ENCODE assay signal across 9 cellular contexts in the genomic region with DNA sequence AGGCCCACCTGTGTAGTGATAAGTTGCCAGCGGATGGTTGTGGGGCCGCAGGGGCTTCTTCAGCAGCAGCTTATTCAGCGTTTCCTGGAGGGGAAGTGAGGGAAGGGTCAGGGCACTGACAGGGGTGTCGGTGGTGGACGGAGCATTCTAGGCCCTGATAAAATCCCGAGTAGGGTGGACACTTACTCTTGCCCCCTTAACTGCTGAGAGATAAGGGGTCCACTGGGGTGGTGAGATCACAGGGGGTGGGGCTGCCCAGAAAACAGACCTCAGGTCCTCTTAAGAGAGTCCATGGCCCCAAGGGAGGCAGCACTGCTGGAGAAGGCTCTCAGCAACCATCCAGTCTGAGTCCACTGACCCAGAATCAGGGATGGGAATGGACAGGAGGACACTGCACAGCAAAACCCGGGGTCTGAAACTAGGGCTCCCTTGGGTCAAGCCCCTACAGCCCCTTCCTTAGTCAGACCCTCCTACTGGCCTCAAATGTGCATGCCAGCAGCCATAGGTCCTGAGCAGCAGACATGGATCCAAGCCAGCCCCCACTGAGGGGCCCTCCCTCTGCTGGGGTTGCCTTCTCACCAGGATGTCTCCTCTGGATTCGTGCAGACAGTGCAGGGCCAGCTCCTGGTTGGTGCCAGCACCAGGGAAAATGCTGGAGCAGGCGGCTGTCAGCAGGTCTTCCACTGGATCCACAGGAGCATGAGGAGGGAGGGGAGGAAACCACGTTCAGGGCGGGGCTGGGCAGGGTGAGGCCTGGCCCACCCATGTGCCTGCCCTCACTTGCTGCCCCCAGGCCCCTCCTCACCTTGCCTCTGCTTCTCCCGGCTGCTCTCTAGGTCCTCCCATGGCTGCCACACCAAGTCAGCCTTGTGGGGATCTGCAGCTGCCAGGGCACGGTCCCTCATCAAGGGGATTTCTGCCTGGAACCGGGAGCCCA. TPM values are rescaled to one million over a fixed set of nuclear protein-coding genes. Genes with fewer than 3 reads are reported as not detected.
DNase-seq lines count a peak whose midpoint lies in the region; ATAC-seq, FAIRE-seq and TF ChIP-seq lines count a peak whose summit lies in the region.
"Had no signal": no experiment of that assay in that cellular context is flagged by ENCODE, and none has a peak within 500 bp of the region (broad histone marks: within the 10 kb centered on the region; RNA-seq: fewer than 3 reads in every experiment).

No MANE protein-coding gene starts in this region.

- H3K27me3 Mint-ChIP-seq in natural killer cell treated with Interleukin-12 subunit alpha and Interleukin-12 subunit beta and Interleukin-15 and Interleukin-18, amount 100 ng/mL, for 72 hours, result no peaks in the 10 kb centered on the region

- CTCF ChIA-PET in K562 (lab: Yijun Ruan, JAX; ENCODE audit: low intra/inter-chr PET ratio), result interaction anchor here (0.6 kb wide), 1 partner anchor 309 kb away, joined by 4 read pairs; no protein-coding TSS in a partner anchor

- intact Hi-C loops in K562 (cut with micrococcal nuclease), result no loop called here

- H3K27me3 ChIP-seq in K562 (ENCODE audit: control insufficient read depth in 2 of 2, insufficient read depth in 2 of 2, low read length in 2 of 2) (no peaks in the 10 kb centered on the region), muscle layer of colon (ENCODE audit: control insufficient read depth in 1 of 2, insufficient read depth in 2 of 2, low read length in 2 of 2) (no peaks in the 10 kb centered on the region)

- peak; percentile 62 for DNase-seq in A172 (ENCODE audit: low spot score)
- DNase-seq in HT1080 (ENCODE audit: low read depth), result peak; percentile 23
- peak in 1 of 4 experiments; percentile 33 for DNase-seq in K562 (ENCODE audit: extremely low read depth in 1 of 4, low spot score in 3 of 4)
- DNase-seq in GM03348 (ENCODE audit: low spot score), result no peak
- no peak for DNase-seq in natural killer cell treated with Interleukin-12 subunit alpha and Interleukin-12 subunit beta and Interleukin-15 and Interleukin-18, amount 100 ng/mL, for 72 hours (ENCODE audit: low spot score)
- no peak for DNase-seq in GM13977 (ENCODE audit: low spot score)
- DNase-seq: NCI-H2081 had no signal

- no peak overlapping the region for H3K4me3 Mint-ChIP-seq in natural killer cell treated with Interleukin-12 subunit alpha and Interleukin-12 subunit beta and Interleukin-15 and Interleukin-18, amount 100 ng/mL, for 72 hours

- TF ChIP-seq CTCF in K562 (IDR thresholded peaks at IDR 0.05 in 2 of 3, conservative IDR thresholded peaks at IDR 0.05 in 1 of 3; ENCODE audit: insufficient read depth in 2 of 3, low read depth in 1 of 3, low read length in 3 of 3) (no peak), GM13977 (IDR thresholded peaks at IDR 0.05; ENCODE audit: extremely low read depth, insufficient read depth, missing control alignments) (no peak)

- no peaks in the 10 kb centered on the region for H3K9me3 ChIP-seq in K562 (replicated peaks; ENCODE audit: control insufficient read depth, insufficient read depth, low read depth, low read length)
- no peaks in the 10 kb centered on the region for H3K9me3 ChIP-seq in muscle layer of colon (ENCODE audit: low read length)

- H2AFZ ChIP-seq in K562 (ENCODE audit: low read depth, low read length), result peak overlapping the region; percentile 56; the same call in 1 of the 2 replicates

- peaks cover 97% of the 10 kb centered on the region for H3K36me3 ChIP-seq in K562 (ENCODE audit: control insufficient read depth, insufficient read depth, low read length)
- H3K36me3 ChIP-seq in muscle layer of colon (ENCODE audit: insufficient read depth, low read length), result peaks cover 79% of the 10 kb centered on the region

- WGBS in K562 (ENCODE audit: insufficient coverage, low coverage, missing lambda C conversion rate), result 19% methylated on average over 11 of the region's 14 CpGs

- H3K4me1 ChIP-seq in K562 (replicated peaks in 1 of 2; ENCODE audit: control insufficient read depth in 2 of 2, insufficient read depth in 2 of 2, low read length in 2 of 2), result peaks cover 41% of the 10 kb centered on the region in 2 experiments
- peaks cover 59% of the 10 kb centered on the region for H3K4me1 ChIP-seq in muscle layer of colon (ENCODE audit: insufficient read depth, low read length)

- H3K9me3 Mint-ChIP-seq in natural killer cell treated with Interleukin-12 subunit alpha and Interleukin-12 subunit beta and Interleukin-15 and Interleukin-18, amount 100 ng/mL, for 72 hours, result no peaks in the 10 kb centered on the region

- H3K36me3 Mint-ChIP-seq in natural killer cell treated with Interleukin-12 subunit alpha and Interleukin-12 subunit beta and Interleukin-15 and Interleukin-18, amount 100 ng/mL, for 72 hours, result peaks cover 18% of the 10 kb centered on the region

- H3K9ac ChIP-seq in K562 (ENCODE audit: insufficient read depth in 1 of 2, low read depth in 2 of 2, low read length in 2 of 2), result peak overlapping the region; percentile 38 to 79; a peak in 3 of 4 replicates
- H3K9ac ChIP-seq in muscle layer of colon (ENCODE audit: low read length), result peak overlapping the region; percentile 3

- H3K4me3 ChIP-seq in K562, result no peak overlapping the region
- no peak overlapping the region for H3K4me3 ChIP-seq in muscle layer of colon (ENCODE audit: low read depth in 1 of 2, low read length in 2 of 2)

- peak overlapping the region; percentile 61 for H3K4me2 ChIP-seq in K562 (ENCODE audit: insufficient read depth, low read length)

- H3K9me1 ChIP-seq in K562 (ENCODE audit: control insufficient read depth, insufficient read depth, low read length), result peaks cover 2% of the 10 kb centered on the region

- no peak for TF ChIP-seq EP300 in K562 (IDR thresholded peaks at IDR 0.05; ENCODE audit: low read length)

- H4K20me1 ChIP-seq in K562 (replicated peaks; ENCODE audit: control insufficient read depth, insufficient read depth, low read length), result no peaks in the 10 kb centered on the region

- H3K27ac ChIP-seq in K562 (ENCODE audit: extremely low read depth, low read depth, low read length) (peak overlapping the region; percentile 61), muscle layer of colon (ENCODE audit: low read depth, low read length) (peak overlapping the region; percentile 70)

- FAIRE-seq in K562 (lab: Jason Lieb, UNC), result no peak

- peaks cover 40% of the 10 kb centered on the region for H3K79me2 ChIP-seq in K562 (ENCODE audit: control insufficient read depth, insufficient read depth, low read length)

- peak overlapping the region in 1 of 2 donors; percentile 81 for H3K27ac Mint-ChIP-seq in natural killer cell treated with Interleukin-12 subunit alpha and Interleukin-12 subunit beta and Interleukin-15 and Interleukin-18, amount 100 ng/mL, for 72 hours

- TF ChIP-seq RAD21 in K562 (CRISPR knock-in tag; conservative IDR thresholded peaks at IDR 0.05 in 1 of 2, IDR thresholded peaks at IDR 0.05 in 1 of 2), result no peak

- in situ Hi-C loops in K562 (cut with MboI), result loop anchor here (5.0 kb wide), 1 partner anchor 101 kb away; no protein-coding TSS in a partner anchor
- in situ Hi-C loops in GM13977 (cut with MboI; ENCODE audit: low pct_unique_long_range_greater_than_20kb, low sequenced_read_pairs, unreplicated experiment), result loop anchor here (5.0 kb wide), 1 partner anchor 101 kb away; no protein-coding TSS in a partner anchor

- H3K4me1 Mint-ChIP-seq in natural killer cell treated with Interleukin-12 subunit alpha and Interleukin-12 subunit beta and Interleukin-15 and Interleukin-18, amount 100 ng/mL, for 72 hours (ENCODE audit: low read depth in 2 of 2), result peaks cover 20 to 26% of the 10 kb centered on the region in 2 donors

- no TSS peak for BruUV-seq in K562 (replicated peaks; lab: Mats Ljungman, UMichigan)

- no peak for TF ChIP-seq POLR2A in K562 (conservative IDR thresholded peaks at IDR 0.05)

- ATAC-seq in K562 (peak; percentile 16), GM21825 (IDR thresholded peaks at IDR 0.05; ENCODE audit: unreplicated experiment) (no peak)
- no peak for ATAC-seq in natural killer cell treated with Interleukin-12 subunit alpha and Interleukin-12 subunit beta and Interleukin-15 and Interleukin-18, amount 100 ng/mL, for 72 hours

- POLR2A ChIA-PET in K562 (lab: Yijun Ruan, JAX), result interaction anchor here (0.6 to 1.5 kb wide), 2 partner anchors 9 to 11 kb away, joined by 3 to 5 read pairs; no protein-coding TSS in a partner anchor

TF ChIP-seq in K562, 482 proteins besides CTCF, POLR2A, EP300 and RAD21 (continues in another document):
- TF ChIP-seq SMAD4 (CRISPR knock-in tag; conservative IDR thresholded peaks at IDR 0.05) (0 out of 2 replicates have a peak, but pooled peaks have one; percentile 16), NFRKB (IDR thresholded peaks at IDR 0.05; ENCODE audit: low read depth) (0 out of 2 replicates have a peak, but pooled peaks have one; percentile 30), TGIF2 (CRISPR knock-in tag; IDR thresholded peaks at IDR 0.05) (no peak), MTA3 (IDR thresholded peaks at IDR 0.05; ENCODE audit: borderline replicate concordance) (peak; percentile 68; the same call in 1 of the 2 replicates), FOSL1 (tag; conservative IDR thresholded peaks at IDR 0.05) (no peak), C11orf30 (IDR thresholded peaks at IDR 0.05; ENCODE audit: low read depth) (0 out of 2 replicates have a peak, but pooled peaks have one; percentile 4)

RNA-seq across cellular contexts. Expression of gene PNMA1, which starts 12.1 kb away (rescaled TPM):
- total RNA-seq in A172 (2014; rRNA removed; shearing (Covaris generic)), result 35.1 and 36.0 TPM in 2 replicates
- 10.2 and 12.1 TPM in 2 replicates for total RNA-seq in HT1080 (2014; rRNA removed; shearing (Covaris generic))
- polyA plus RNA-seq in HT1080 (2015; cell fraction: cytosol; rRNA removed), result 44.2 and 45.3 TPM in 2 replicates
- 38.4 and 39.5 TPM in 2 replicates for polyA plus RNA-seq in HT1080 (2015; cell fraction: nucleus; rRNA removed)
- total RNA-seq in K562 (2011; cell fraction: chromatin; rRNA removed; ENCODE audit: low replicate concordance), result 5.1 and 6.7 TPM in 2 replicates
- total RNA-seq in K562 (2011; cell fraction: nucleolus; rRNA removed), result 6.8 and 8.0 TPM in 2 replicates
- total RNA-seq in K562 (2011; cell fraction: nucleoplasm; rRNA removed), result 8.8 and 9.7 TPM in 2 replicates
- total RNA-seq in K562 (2014; rRNA removed) (4.6 and 4.7 TPM in 2 replicates), K562 (2014; rRNA removed; fragmentation: Illumina TruSeq; extraction: Trizol) (7.9 and 8.7 TPM in 2 replicates), K562 (2015; rRNA removed; fragmentation: Illumina TruSeq; extraction: Trizol) (6.6 and 7.1 TPM in 2 replicates), K562 (2021) (24.8 and 26.4 TPM in 2 replicates)
- polyA plus RNA-seq in K562 (2011; rRNA removed) (7.5 and 11.3 TPM in 2 replicates), K562 (2014; fragmentation: Illumina TruSeq; extraction: Trizol) (15.5 and 15.7 TPM in 2 replicates), K562 (2014; fragmentation: Nextera tagmentation; extraction: Ambion mirVana) (1 to 10 TPM; 1.7 to 2.4 TPM), K562 (2014; rRNA removed) (12.7 and 15.1 TPM in 2 replicates)
- polyA plus RNA-seq in K562 (2011; cell fraction: cytosol; rRNA removed), result 6.3 and 7.9 TPM in 2 replicates
- 6.2 and 6.9 TPM in 2 replicates for polyA plus RNA-seq in K562 (2011; cell fraction: nucleus; rRNA removed)
- polyA plus RNA-seq in K562 (2012), result 18.6 and 26.5 TPM in 2 replicates
- polyA minus RNA-seq in K562 (2011; rRNA and poly(A)+ RNA removed), result 6.4 and 9.0 TPM in 2 replicates
- 4.3 and 7.6 TPM in 2 replicates for polyA minus RNA-seq in K562 (2011; cell fraction: cytosol; rRNA and poly(A)+ RNA removed)
- 3.3 and 3.4 TPM in 2 replicates for polyA minus RNA-seq in K562 (2011; cell fraction: nucleus; rRNA and poly(A)+ RNA removed)
- 10 to 100 TPM; 18.9 to 32.2 TPM for total RNA-seq in natural killer cell treated with Interleukin-12 subunit alpha and Interleukin-12 subunit beta and Interleukin-15 and Interleukin-18, amount 100 ng/mL, for 72 hours

Comparison
In these comparisons a context has a peak if more than half of its experiments do, and no peak if none do; other contexts are left out.
1. DNase-seq: peak in A172 (single experiment) and HT1080 (single experiment); none in GM03348 (single experiment), natural killer cell treated with Interleukin-12 subunit alpha and Interleukin-12 subunit beta and Interleukin-15 and Interleukin-18, amount 100 ng/mL, for 72 hours (single experiment) and GM13977 (single experiment).